25 cellular contexts compared by ENCODE assay signal in genomic region chr10:106044511-106044910, GRCh38.
"Had no signal": no experiment of that assay in that cellular context is flagged by ENCODE, and none has a peak within 500 bp of the region (broad histone marks: within the 10 kb centered on the region; RNA-seq: fewer than 3 reads in every experiment).

No MANE protein-coding gene starts in this region.

- H3K4me1 Mint-ChIP-seq: activated naive CD4-positive, alpha-beta T cell treated with anti-CD3 and anti-CD28 coated beads, Interleukin-2, amount 50 U/mL, for 24 hours; memory B cell; naive thymus-derived CD4-positive, alpha-beta T cell; stimulated activated effector memory CD8-positive, alpha-beta T cell treated with anti-CD3 and anti-CD28 coated beads, Interleukin-12 subunit alpha, Interleukin-12 subunit beta, amount 100 ng/mL, for 72 hours had no signal

- DNase-seq: activated CD8-positive, alpha-beta memory T cell treated with anti-CD3 and anti-CD28 coated beads for 24 hours; activated CD8-positive, alpha-beta memory T cell treated with anti-CD3 and anti-CD28 coated beads, Interleukin-2, amount 50 U/mL, for 48 hours; activated effector memory CD4-positive, alpha-beta T cell treated with anti-CD3 and anti-CD28 coated beads, Interleukin-2, amount 50 U/mL, for 16 hours; activated T-cell treated with anti-CD3 and anti-CD28 coated beads, Interleukin-2, amount 50 U/mL, for 48 hours; adrenal gland; effector CD8-positive, alpha-beta T cell; heart left ventricle; left ventricle myocardium superior; naive thymus-derived CD4-positive, alpha-beta T cell; ovary; psoas muscle; right cardiac atrium; small intestine; stimulated activated CD4-positive, alpha-beta T cell treated with anti-CD3 and anti-CD28 coated beads, Interleukin-4, amount 100 ng/mL, for 24 hours; stomach; T1000 had no signal

- ATAC-seq: activated CD4-positive, CD25-positive, alpha-beta regulatory T cell treated with anti-CD3 and anti-CD28 coated beads, Interleukin-2, amount 50 U/mL, for 24 hours; heart left ventricle; left ventricle myocardium superior; naive thymus-derived CD4-positive, alpha-beta T cell; psoas muscle; right cardiac atrium; stimulated activated effector memory CD8-positive, alpha-beta T cell treated with anti-CD3 and anti-CD28 coated beads, Interleukin-12 subunit alpha, Interleukin-12 subunit beta, amount 100 ng/mL, for 72 hours had no signal

- H3K4me3 Mint-ChIP-seq: activated naive CD4-positive, alpha-beta T cell treated with anti-CD3 and anti-CD28 coated beads, Interleukin-2, amount 50 U/mL, for 24 hours; dendritic cell treated with granulocyte-macrophage colony-stimulating factor and Interleukin-4, amounts not matched to agents 40 ng/mL and 50 ng/mL, for 4 days; memory B cell; naive thymus-derived CD4-positive, alpha-beta T cell; stimulated activated effector memory CD8-positive, alpha-beta T cell treated with anti-CD3 and anti-CD28 coated beads, Interleukin-12 subunit alpha, Interleukin-12 subunit beta, amount 100 ng/mL, for 72 hours; type B pancreatic cell had no signal

- H3K27ac ChIP-seq: adrenal gland, cardiac muscle cell, esophagus muscularis mucosa, gastroesophageal sphincter, heart left ventricle, ovary, psoas muscle, stomach had no signal

- H3K9me3 ChIP-seq: adrenal gland, esophagus muscularis mucosa, gastroesophageal sphincter, heart left ventricle, ovary, psoas muscle, stomach had no signal

- H3K4me1 ChIP-seq: adrenal gland, gastroesophageal sphincter, heart left ventricle, psoas muscle, stomach had no signal

- H3K27me3 ChIP-seq: adrenal gland, cardiac muscle cell, esophagus muscularis mucosa, gastroesophageal sphincter, heart left ventricle, ovary, stomach had no signal

- H3K27ac Mint-ChIP-seq: activated naive CD4-positive, alpha-beta T cell treated with anti-CD3 and anti-CD28 coated beads, Interleukin-2, amount 50 U/mL, for 24 hours; dendritic cell treated with granulocyte-macrophage colony-stimulating factor and Interleukin-4, amounts not matched to agents 40 ng/mL and 50 ng/mL, for 4 days; memory B cell; naive thymus-derived CD4-positive, alpha-beta T cell; stimulated activated effector memory CD8-positive, alpha-beta T cell treated with anti-CD3 and anti-CD28 coated beads, Interleukin-12 subunit alpha, Interleukin-12 subunit beta, amount 100 ng/mL, for 72 hours; type B pancreatic cell had no signal

- H3K36me3 Mint-ChIP-seq: activated naive CD4-positive, alpha-beta T cell treated with anti-CD3 and anti-CD28 coated beads, Interleukin-2, amount 50 U/mL, for 24 hours; memory B cell; naive thymus-derived CD4-positive, alpha-beta T cell; stimulated activated effector memory CD8-positive, alpha-beta T cell treated with anti-CD3 and anti-CD28 coated beads, Interleukin-12 subunit alpha, Interleukin-12 subunit beta, amount 100 ng/mL, for 72 hours; type B pancreatic cell had no signal

- H3K4me3 ChIP-seq: adrenal gland, cardiac muscle cell, esophagus muscularis mucosa, gastroesophageal sphincter, heart left ventricle, ovary, psoas muscle, stomach had no signal

- H3K27me3 Mint-ChIP-seq: dendritic cell treated with granulocyte-macrophage colony-stimulating factor and Interleukin-4, amounts not matched to agents 40 ng/mL and 50 ng/mL, for 4 days; memory B cell; type B pancreatic cell had no signal

- H3K9me3 Mint-ChIP-seq: activated naive CD4-positive, alpha-beta T cell treated with anti-CD3 and anti-CD28 coated beads, Interleukin-2, amount 50 U/mL, for 24 hours; dendritic cell treated with granulocyte-macrophage colony-stimulating factor and Interleukin-4, amounts not matched to agents 40 ng/mL and 50 ng/mL, for 4 days; type B pancreatic cell had no signal

- H3K36me3 ChIP-seq: adrenal gland, cardiac muscle cell, esophagus muscularis mucosa, gastroesophageal sphincter, heart left ventricle, ovary, stomach had no signal
